Comparison of ENCODE assay signal across 8 cellular contexts in genomic region chr2:175414872-175415487, GRCh38.
A peak's percentile ranks its signal among the peaks of the same experiment; 100 is the strongest.
DNase-seq lines count a peak whose midpoint lies in the region; ATAC-seq and TF ChIP-seq lines count a peak whose summit lies in the region.

No MANE protein-coding gene starts in this region.

- no peak overlapping the region for H3K4me3 ChIP-seq in RWPE2 (ENCODE audit: severe bottlenecking)

- TF ChIP-seq EP300 in Ishikawa (IDR thresholded peaks at IDR 0.05; ENCODE audit: borderline replicate concordance), result no peak

- no peak overlapping the region for H3K4me3 Mint-ChIP-seq in activated CD4-positive, alpha-beta memory T cell treated with anti-CD3 and anti-CD28 coated beads for 36 hours
- H3K4me3 Mint-ChIP-seq in activated CD4-positive, alpha-beta memory T cell treated with anti-CD3 and anti-CD28 coated beads, Interleukin-2, amount 10 ng/mL, durations not matched to agents 7 days and 5 days, result no peak overlapping the region
- no peak overlapping the region for H3K4me3 Mint-ChIP-seq in nephron

- no peak overlapping the region for H3K27ac Mint-ChIP-seq in activated CD4-positive, alpha-beta memory T cell treated with anti-CD3 and anti-CD28 coated beads for 36 hours
- H3K27ac Mint-ChIP-seq in activated CD4-positive, alpha-beta memory T cell treated with anti-CD3 and anti-CD28 coated beads, Interleukin-2, amount 10 ng/mL, durations not matched to agents 7 days and 5 days, result no peak overlapping the region
- peak overlapping the region in 1 of 3 experiments; percentile 9 for H3K27ac Mint-ChIP-seq in nephron

- TF ChIP-seq RAD21 in Ishikawa (IDR thresholded peaks at IDR 0.05; ENCODE audit: low read depth), result peak; percentile 57

- H3K4me1 Mint-ChIP-seq in activated CD4-positive, alpha-beta memory T cell treated with anti-CD3 and anti-CD28 coated beads for 36 hours (ENCODE audit: low read depth), result no peaks in the 10 kb centered on the region
- no peaks in the 10 kb centered on the region for H3K4me1 Mint-ChIP-seq in activated CD4-positive, alpha-beta memory T cell treated with anti-CD3 and anti-CD28 coated beads, Interleukin-2, amount 10 ng/mL, durations not matched to agents 7 days and 5 days
- no peaks in the 10 kb centered on the region for H3K4me1 Mint-ChIP-seq in nephron

- intact Hi-C loops in activated CD4-positive, alpha-beta memory T cell treated with anti-CD3 and anti-CD28 coated beads for 36 hours (cut with micrococcal nuclease), result no loop called here

- H3K27me3 Mint-ChIP-seq in activated CD4-positive, alpha-beta memory T cell treated with anti-CD3 and anti-CD28 coated beads for 36 hours, result peaks cover 9% of the 10 kb centered on the region
- H3K27me3 Mint-ChIP-seq in activated CD4-positive, alpha-beta memory T cell treated with anti-CD3 and anti-CD28 coated beads, Interleukin-2, amount 10 ng/mL, durations not matched to agents 7 days and 5 days, result peaks cover 5% of the 10 kb centered on the region
- H3K27me3 Mint-ChIP-seq in nephron (ENCODE audit: low read depth), result no peaks in the 10 kb centered on the region

- H3K9me3 Mint-ChIP-seq in activated CD4-positive, alpha-beta memory T cell treated with anti-CD3 and anti-CD28 coated beads for 36 hours, result no peaks in the 10 kb centered on the region
- no peaks in the 10 kb centered on the region for H3K9me3 Mint-ChIP-seq in activated CD4-positive, alpha-beta memory T cell treated with anti-CD3 and anti-CD28 coated beads, Interleukin-2, amount 10 ng/mL, durations not matched to agents 7 days and 5 days
- H3K9me3 Mint-ChIP-seq in nephron, result no peaks in the 10 kb centered on the region

- TF ChIP-seq CTCF in RWPE2 (IDR thresholded peaks at IDR 0.05; ENCODE audit: poor library complexity, severe bottlenecking) (peak; percentile 78), nephron (IDR thresholded peaks at IDR 0.05; ENCODE audit: unreplicated experiment in 3 of 3) (peak; percentile 69 to 81 (median 70))

- CTCF ChIA-PET in activated CD4-positive, alpha-beta memory T cell treated with anti-CD3 and anti-CD28 coated beads for 36 hours (lab: Charles Lee), result interaction anchor here (0.6 to 0.9 kb wide), 3 partner anchors 49 to 211 kb away, joined by 3 to 4 read pairs (median 4); no protein-coding TSS in a partner anchor
- CTCF ChIA-PET in activated CD4-positive, alpha-beta memory T cell treated with anti-CD3 and anti-CD28 coated beads, Interleukin-2, amount 10 ng/mL, durations not matched to agents 7 days and 5 days (lab: Charles Lee), result interaction anchor here (0.9 kb wide), 1 partner anchor 682 kb away, joined by 3 read pairs; no protein-coding TSS in a partner anchor

- H3K9me3 ChIP-seq in RWPE2 (ENCODE audit: severe bottlenecking), result no peaks in the 10 kb centered on the region

- H3K36me3 Mint-ChIP-seq in activated CD4-positive, alpha-beta memory T cell treated with anti-CD3 and anti-CD28 coated beads for 36 hours, result no peaks in the 10 kb centered on the region
- H3K36me3 Mint-ChIP-seq in activated CD4-positive, alpha-beta memory T cell treated with anti-CD3 and anti-CD28 coated beads, Interleukin-2, amount 10 ng/mL, durations not matched to agents 7 days and 5 days (ENCODE audit: low read depth), result no peaks in the 10 kb centered on the region
- H3K36me3 Mint-ChIP-seq in nephron (ENCODE audit: low read depth), result no peaks in the 10 kb centered on the region

- DNase-seq in activated CD4-positive, alpha-beta memory T cell treated with anti-CD3 and anti-CD28 coated beads for 36 hours, result peak; percentile 11
- DNase-seq in activated CD4-positive, alpha-beta memory T cell treated with anti-CD3 and anti-CD28 coated beads, Interleukin-2, amount 10 ng/mL, durations not matched to agents 7 days and 5 days, result no peak
- DNase-seq in RWPE2 (ENCODE audit: low spot score), result no peak
- DNase-seq in SHP77 treated with DMSO at 0.1 percent for 48 hours (lab: John Stamatoyannopoulos, UW), result no peak
- no peak for DNase-seq in activated naive CD4-positive, alpha-beta T cell (lab: John Stamatoyannopoulos, UW)

- peak; percentile 92 for ATAC-seq in RWPE2 (ENCODE audit: low read depth)
- peak; percentile 45 for ATAC-seq in esophagus mucosa

- no peak overlapping the region for H3K27ac ChIP-seq in RWPE2 (ENCODE audit: poor library complexity, severe bottlenecking)

- no peaks in the 10 kb centered on the region for H3K27me3 ChIP-seq in RWPE2 (ENCODE audit: insufficient read depth, poor library complexity, severe bottlenecking)

- H3K36me3 ChIP-seq in RWPE2 (ENCODE audit: low read depth), result no peaks in the 10 kb centered on the region

- POLR2A ChIA-PET in activated CD4-positive, alpha-beta memory T cell treated with anti-CD3 and anti-CD28 coated beads for 36 hours (lab: Charles Lee), result no interaction called here
- POLR2A ChIA-PET in activated CD4-positive, alpha-beta memory T cell treated with anti-CD3 and anti-CD28 coated beads, Interleukin-2, amount 10 ng/mL, durations not matched to agents 7 days and 5 days (lab: Charles Lee), result no interaction called here

- H3K4me1 ChIP-seq in RWPE2 (ENCODE audit: insufficient read depth, poor library complexity, severe bottlenecking), result no peaks in the 10 kb centered on the region

TF ChIP-seq in Ishikawa, 13 proteins besides CTCF, POLR2A, EP300 and RAD21:
- TF ChIP-seq TAF1 (IDR thresholded peaks at IDR 0.05; ENCODE audit: low read depth) (no peak), TCF12 (IDR thresholded peaks at IDR 0.05; ENCODE audit: low read depth) (no peak), TEAD4 (IDR thresholded peaks at IDR 0.05) (no peak)
- TF ChIP-seq, protein P1, sequence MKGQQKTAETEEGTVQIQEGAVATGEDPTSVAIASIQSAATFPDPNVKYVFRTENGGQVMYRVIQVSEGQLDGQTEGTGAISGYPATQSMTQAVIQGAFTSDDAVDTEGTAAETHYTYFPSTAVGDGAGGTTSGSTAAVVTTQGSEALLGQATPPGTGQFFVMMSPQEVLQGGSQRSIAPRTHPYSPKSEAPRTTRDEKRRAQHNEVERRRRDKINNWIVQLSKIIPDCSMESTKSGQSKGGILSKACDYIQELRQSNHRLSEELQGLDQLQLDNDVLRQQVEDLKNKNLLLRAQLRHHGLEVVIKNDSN (IDR thresholded peaks at IDR 0.05), result no peak
